ENCODE assay signal across 16 cellular contexts in the genomic region with DNA sequence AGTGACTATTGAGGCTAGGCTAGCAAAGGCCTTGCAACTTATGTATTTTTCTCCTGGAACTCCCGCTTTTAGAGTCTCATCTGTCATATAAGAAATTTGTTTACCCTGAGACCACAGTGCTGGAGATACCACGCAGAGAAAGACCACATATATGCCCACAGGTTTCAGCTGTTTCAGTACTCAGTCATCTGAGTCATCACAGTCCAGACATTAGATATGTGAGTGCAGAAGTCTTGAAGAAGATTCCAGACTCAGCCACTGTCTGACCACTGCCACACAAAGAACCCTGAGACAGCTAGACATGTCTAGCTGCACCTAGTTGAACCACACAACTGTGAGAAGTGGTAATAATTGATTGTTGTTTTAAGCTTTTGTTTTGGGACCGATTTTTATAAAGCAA.
A peak's percentile ranks its signal among the peaks of the same experiment; 100 is the strongest.
DNase-seq lines count a peak whose midpoint lies in the region; ATAC-seq, FAIRE-seq and TF ChIP-seq lines count a peak whose summit lies in the region.
"Had no signal": no experiment of that assay in that cellular context is flagged by ENCODE, and none has a peak within 500 bp of the region (broad histone marks: within the 10 kb centered on the region; RNA-seq: fewer than 3 reads in every experiment).

No MANE protein-coding gene starts in this region.

- H2BK12ac ChIP-seq in H1 (ENCODE audit: low read depth, low read length) = 0 out of 2 replicates have a peak overlapping the region, but pooled peaks have one; percentile 22

- H3K27ac ChIP-seq in H1 (ENCODE audit: low read depth, low read length) (no peak overlapping the region), right cardiac atrium (ENCODE audit: low read length) (no peak overlapping the region)
- H3K27ac ChIP-seq: parathyroid adenoma had no signal

- no peaks in the 10 kb centered on the region for H3K23me2 ChIP-seq in H1 (ENCODE audit: low read depth, low read length)

- WGBS in H1 (ENCODE audit: extremely low coverage in 1 of 2, insufficient coverage in 1 of 2, insufficient read length in 1 of 2, insufficient replicate concordance in 2 of 2, low coverage in 1 of 2, low lambda C conversion rate in 2 of 2, missing lambda C conversion rate in 1 of 2), 2 experiments = 88% methylated on average over 3 of the region's 3 CpGs; no CpG with 5 or more reads in 1 of the 2 experiments
- WGBS in right cardiac atrium = 86% methylated on average over 3 of the region's 3 CpGs

- no peak overlapping the region for H3K9ac ChIP-seq in H1 (replicated peaks in 1 of 4; ENCODE audit: extremely low read depth in 1 of 4, low read depth in 3 of 4, low read length in 3 of 4)
- H3K9ac ChIP-seq: parathyroid adenoma had no signal

- no peaks in the 10 kb centered on the region for H4K20me1 ChIP-seq in H1 (replicated peaks in 1 of 2; ENCODE audit: control insufficient read depth in 1 of 2, insufficient read depth in 2 of 2, low read length in 2 of 2)

- H3K18ac ChIP-seq in H1 (ENCODE audit: extremely low read depth, low read length) = no peak overlapping the region

- no peaks in the 10 kb centered on the region for H3K9me3 ChIP-seq in H1 (ENCODE audit: insufficient read depth in 2 of 2, low read depth in 1 of 2, low read length in 1 of 2)
- H3K9me3 ChIP-seq in right cardiac atrium (ENCODE audit: control insufficient read depth, low read length) = no peaks in the 10 kb centered on the region

- no peak for TF ChIP-seq EP300 in H1 (IDR thresholded peaks at IDR 0.05; ENCODE audit: borderline replicate concordance in 1 of 2, low read depth in 2 of 2, low read length in 2 of 2)

- TF ChIP-seq CTCF in H1 (IDR thresholded peaks at IDR 0.05; ENCODE audit: control extremely low read depth in 1 of 3, insufficient read depth in 1 of 3, low read depth in 1 of 3, low read length in 3 of 3) = no peak

- no peak overlapping the region for H2AK5ac ChIP-seq in H1 (ENCODE audit: low read depth, low read length)

- no peak overlapping the region for H4K5ac ChIP-seq in H1 (ENCODE audit: insufficient read length, low read depth, low read length)

- H3K36me3 ChIP-seq in H1 (ENCODE audit: control insufficient read depth in 2 of 4, insufficient read depth in 4 of 4, low read length in 3 of 4) = no peaks in the 10 kb centered on the region

- no peak overlapping the region for H3K4me3 ChIP-seq in H1 (ENCODE audit: extremely low read depth in 1 of 4, insufficient read depth in 2 of 4, low read depth in 3 of 4, low read length in 4 of 4)
- no peak overlapping the region for H3K4me3 ChIP-seq in right cardiac atrium (ENCODE audit: low read length)

- no peak overlapping the region for H3K4ac ChIP-seq in H1 (replicated peaks; ENCODE audit: insufficient read length, low read depth, low read length)

- peak overlapping the region; percentile 8; the same call in 1 of the 2 replicates for H2BK15ac ChIP-seq in H1 (ENCODE audit: low read length)

- peaks cover 0 to 3% (median 0%) of the 10 kb centered on the region in 4 experiments; a peak in 1 of 7 replicates for H3K4me1 ChIP-seq in H1 (replicated peaks in 1 of 4; ENCODE audit: control insufficient read depth in 3 of 4, insufficient read depth in 4 of 4, low read length in 3 of 4)
- peaks cover 1% of the 10 kb centered on the region for H3K4me1 ChIP-seq in right cardiac atrium (ENCODE audit: control insufficient read depth, insufficient read depth, low read length)
- H3K4me1 ChIP-seq: parathyroid adenoma had no signal

- FAIRE-seq in H1 (lab: Jason Lieb, UNC) = no peak

- no peak overlapping the region for H3K23ac ChIP-seq in H1 (ENCODE audit: insufficient read length)

- CTCF ChIA-PET in H1 (lab: Charles Lee; ENCODE audit: partially characterized antibody) = no interaction called here

- no peak overlapping the region for H3K4me2 ChIP-seq in H1 (ENCODE audit: insufficient read depth in 1 of 2, low read depth in 2 of 2, low read length in 2 of 2)

- no peaks in the 10 kb centered on the region for H3K79me1 ChIP-seq in H1 (ENCODE audit: low read depth, low read length)

- H4K91ac ChIP-seq in H1 (replicated peaks; ENCODE audit: insufficient read length, low read length) = no peak overlapping the region

- no peak overlapping the region for H4K8ac ChIP-seq in H1 (ENCODE audit: extremely low read depth, insufficient read depth, low read length)

- no peak for TF ChIP-seq RAD21 in H1 (IDR thresholded peaks at IDR 0.05 in 1 of 2, conservative IDR thresholded peaks at IDR 0.05 in 1 of 2; ENCODE audit: low read depth in 2 of 2, low read length in 2 of 2)

- H2BK20ac ChIP-seq in H1 (ENCODE audit: low read length) = no peak overlapping the region

- no peak for TF ChIP-seq POLR2A in H1 (IDR thresholded peaks at IDR 0.05; ENCODE audit: control extremely low read depth in 1 of 2, low read depth in 2 of 2, low read length in 2 of 2)

- no peak overlapping the region for H2BK5ac ChIP-seq in H1 (ENCODE audit: low read depth, low read length)

- H3K56ac ChIP-seq in H1 (replicated peaks; ENCODE audit: insufficient read length, low read depth, low read length) = no peak overlapping the region

- ATAC-seq in GM21717 (IDR thresholded peaks at IDR 0.05; ENCODE audit: unreplicated experiment) (peak; percentile 73), HG03565 (IDR thresholded peaks at IDR 0.05; ENCODE audit: unreplicated experiment) (peak; percentile 77), GM19397 (IDR thresholded peaks at IDR 0.05; ENCODE audit: unreplicated experiment) (no peak), right cardiac atrium (no peak)
- ATAC-seq: esophagus mucosa, T-cell had no signal

- H2AFZ ChIP-seq in H1 (ENCODE audit: low read length) = peak overlapping the region; percentile 57
- H2AFZ ChIP-seq: parathyroid adenoma had no signal

- no peak overlapping the region for H3K14ac ChIP-seq in H1 (ENCODE audit: insufficient read length)

- intact Hi-C loops in right cardiac atrium (cut with DNase I) = no loop called here

- no peak overlapping the region for H2BK120ac ChIP-seq in H1 (replicated peaks; ENCODE audit: low read depth, low read length)

- H3K27me3 ChIP-seq in H1 (replicated peaks in 1 of 4; ENCODE audit: control insufficient read depth in 3 of 4, extremely low read depth in 1 of 4, insufficient read depth in 3 of 4, low read length in 3 of 4) = no peaks in the 10 kb centered on the region
- H3K27me3 ChIP-seq in right cardiac atrium (ENCODE audit: control insufficient read depth, insufficient read depth) = no peaks in the 10 kb centered on the region

- H3K79me2 ChIP-seq in H1 (ENCODE audit: control insufficient read depth in 1 of 2, insufficient read depth in 2 of 2, low read length in 2 of 2) = no peaks in the 10 kb centered on the region
- H3K79me2 ChIP-seq: parathyroid adenoma had no signal

- DNase-seq in GM03348 (ENCODE audit: low spot score) = peak; percentile 32
- no peak for DNase-seq in H1 (ENCODE audit: low read depth in 1 of 2, low spot score in 2 of 2)
- no peak for DNase-seq in DMS153 (lab: John Stamatoyannopoulos, UW)
- DNase-seq in GM19240 (ENCODE audit: insufficient read length, low spot score) = no peak
- no peak for DNase-seq in right cardiac atrium
- DNase-seq: activated CD4-positive, alpha-beta T cell treated with anti-CD3 and anti-CD28 coated beads, Interleukin-2, amount 50 U/mL, for 1 hour; activated gamma-delta T cell; cerebellar nuclear complex; Karpas-422; stimulated activated naive CD4-positive, alpha-beta T cell; T-cell had no signal

- POLR2A ChIA-PET in H1 (lab: Charles Lee; ENCODE audit: partially characterized antibody) = no interaction called here

TF ChIP-seq in H1, 55 proteins besides CTCF, POLR2A, EP300 and RAD21:
- TF ChIP-seq ZNF274 (IDR thresholded peaks at IDR 0.05; ENCODE audit: borderline replicate concordance, extremely low read depth, low read length) (no peak), MAFK (IDR thresholded peaks at IDR 0.05; ENCODE audit: low read depth, low read length) (no peak), GTF2F1 (IDR thresholded peaks at IDR 0.05; ENCODE audit: borderline replicate concordance, low read depth, low read length) (no peak), HDAC6 (IDR thresholded peaks at IDR 0.05; ENCODE audit: low read depth, low read length) (no peak), EGR1 (IDR thresholded peaks at IDR 0.05; ENCODE audit: borderline replicate concordance, low read depth, low read length) (no peak), TAF7 (optimal IDR thresholded peaks at IDR 0.05; ENCODE audit: borderline replicate concordance, low read depth, low read length) (no peak), SAP30 (IDR thresholded peaks at IDR 0.05; ENCODE audit: insufficient read depth, insufficient replicate concordance, low read length) (no peak), FOSL1 (IDR thresholded peaks at IDR 0.05; ENCODE audit: insufficient read depth, low read depth, low read length) (no peak), RXRA (IDR thresholded peaks at IDR 0.05; ENCODE audit: insufficient read depth, low read depth, low read length) (no peak), POLR2AphosphoS5 (IDR thresholded peaks at IDR 0.05; ENCODE audit: low read depth, low read length) (no peak), JUN (IDR thresholded peaks at IDR 0.05; ENCODE audit: low read depth, low read length) (no peak), SIRT6 (IDR thresholded peaks at IDR 0.05; ENCODE audit: low read length) (no peak), RNF2 (IDR thresholded peaks at IDR 0.05; ENCODE audit: borderline replicate concordance, low read depth, low read length, missing control alignments, poor library complexity, severe bottlenecking) (no peak), BACH1 (IDR thresholded peaks at IDR 0.05; ENCODE audit: low read length) (no peak), CBX8 (IDR thresholded peaks at IDR 0.05; ENCODE audit: borderline replicate concordance, low read depth, low read length) (no peak), NRF1 (IDR thresholded peaks at IDR 0.05; ENCODE audit: low read depth, low read length) (no peak), KDM5A (IDR thresholded peaks at IDR 0.05; ENCODE audit: low read length) (no peak)
- TF ChIP-seq, protein P1, sequence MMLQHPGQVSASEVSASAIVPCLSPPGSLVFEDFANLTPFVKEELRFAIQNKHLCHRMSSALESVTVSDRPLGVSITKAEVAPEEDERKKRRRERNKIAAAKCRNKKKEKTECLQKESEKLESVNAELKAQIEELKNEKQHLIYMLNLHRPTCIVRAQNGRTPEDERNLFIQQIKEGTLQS (IDR thresholded peaks at IDR 0.05; ENCODE audit: insufficient read depth, low read depth, low read length) = no peak

Comparison
In these comparisons a context has a peak if more than half of its experiments do, and no peak if none do; other contexts are left out.
1. ATAC-seq: peak in GM21717 (single experiment) and HG03565 (single experiment); none in GM19397 (single experiment) and right cardiac atrium (0 of 2).